Comparison of ENCODE assay signal across 22 cellular contexts in genomic region chr21:41016472-41016871, GRCh38.
DNase-seq lines count a peak whose midpoint lies in the region; ATAC-seq and TF ChIP-seq lines count a peak whose summit lies in the region.
"Had no signal": no experiment of that assay in that cellular context is flagged by ENCODE, and none has a peak within 500 bp of the region (broad histone marks: within the 10 kb centered on the region; RNA-seq: fewer than 3 reads in every experiment).

No MANE protein-coding gene starts in this region.

- peak; percentile 14 for DNase-seq in NCI-H2196 (lab: John Stamatoyannopoulos, UW; ENCODE audit: unreplicated experiment)
- DNase-seq in NCI-H2196 treated with DMSO at 0.1 percent for 48 hours (lab: John Stamatoyannopoulos, UW; ENCODE audit: unreplicated experiment): no peak
- peak; percentile 92 for DNase-seq in NCI-H1092 treated with DMSO at 0.1 percent for 48 hours (lab: John Stamatoyannopoulos, UW)
- DNase-seq in NCI-H524 treated with DMSO at 0.1 percent for 48 hours (lab: John Stamatoyannopoulos, UW): peak; percentile 24
- DNase-seq in left lung: no peak
- DNase-seq in stimulated activated CD4-positive, alpha-beta T cell treated with anti-CD3 and anti-CD28 coated beads, Interleukin-2, amount 100 ng/mL, for 24 hours: no peak
- no peak for DNase-seq in G401 (ENCODE audit: low spot score)
- DNase-seq: AML-193; C1 segment of cervical spinal cord; Calu3; CD8-positive, alpha-beta memory T cell; KBM-7; MM.1S; NCI-H1048; NCI-H1436 treated with DMSO at 0.1 percent for 48 hours; NCI-H1930; NCI-H226; NCI-H748 treated with DMSO at 0.1 percent for 48 hours; SW 1271; T-helper 17 cell had no signal

- H3K27ac ChIP-seq in left lung: no peak overlapping the region

- ATAC-seq in left lung (peak; percentile 76), GM21423 (IDR thresholded peaks at IDR 0.05; ENCODE audit: unreplicated experiment) (no peak)
- ATAC-seq: Right ventricle myocardium inferior, T-helper 17 cell had no signal

- no peak for TF ChIP-seq CTCF in left lung (IDR thresholded peaks at IDR 0.05)

- H3K36me3 ChIP-seq in left lung: no peaks in the 10 kb centered on the region

- H3K4me3 ChIP-seq in left lung: no peak overlapping the region

- intact Hi-C loops in left lung (cut with DNase I): no loop called here

- no peaks in the 10 kb centered on the region for H3K27me3 ChIP-seq in left lung

- in situ Hi-C loops in G401 (cut with HindIII; ENCODE audit: low sequenced_read_pairs): no loop called here

- H3K9me3 ChIP-seq in left lung: no peaks in the 10 kb centered on the region

- no peaks in the 10 kb centered on the region for H3K4me1 ChIP-seq in left lung

Comparison
In these comparisons a context has a peak if more than half of its experiments do, and no peak if none do; other contexts are left out.
1. DNase-seq: peak in NCI-H2196 (single experiment), NCI-H1092 treated with DMSO at 0.1 percent for 48 hours (single experiment) and NCI-H524 treated with DMSO at 0.1 percent for 48 hours (single experiment); none in NCI-H2196 treated with DMSO at 0.1 percent for 48 hours (single experiment), left lung (0 of 2), stimulated activated CD4-positive, alpha-beta T cell treated with anti-CD3 and anti-CD28 coated beads, Interleukin-2, amount 100 ng/mL, for 24 hours (0 of 2) and G401 (single experiment).